Comparison of ENCODE assay signal across 21 cellular contexts in the genomic region with DNA sequence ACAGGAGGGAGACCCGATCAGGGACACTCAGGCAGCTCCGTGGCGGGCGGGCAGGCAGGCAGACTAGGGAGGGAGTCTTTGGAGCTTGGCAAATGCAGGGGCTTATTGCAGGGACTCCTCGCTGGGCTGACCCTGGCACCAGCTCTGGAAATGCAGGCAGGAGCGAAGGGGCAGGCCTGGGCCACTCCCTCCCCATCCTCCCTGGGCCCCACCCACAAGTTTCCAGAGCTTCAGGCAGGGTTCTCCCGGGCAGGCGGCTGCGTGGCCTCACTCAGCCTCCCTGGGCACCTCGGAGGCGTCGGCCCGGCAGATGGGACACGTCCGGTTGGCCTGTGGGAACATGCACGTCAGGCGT. TPM values are rescaled to one million over a fixed set of nuclear protein-coding genes. Genes with fewer than 3 reads are reported as not detected.
DNase-seq lines count a peak whose midpoint lies in the region; ATAC-seq and TF ChIP-seq lines count a peak whose summit lies in the region.
"Had no signal": no experiment of that assay in that cellular context is flagged by ENCODE, and none has a peak within 500 bp of the region (broad histone marks: within the 10 kb centered on the region; RNA-seq: fewer than 3 reads in every experiment).

No MANE protein-coding gene starts in this region.

- no peak overlapping the region for H2BK5ac ChIP-seq in mesenchymal stem cell (ENCODE audit: low read depth, low read length, poor library complexity, severe bottlenecking)

- no peak overlapping the region for H2BK15ac ChIP-seq in mesenchymal stem cell (ENCODE audit: low read depth, poor library complexity, severe bottlenecking)

- H3K4me1 Mint-ChIP-seq in activated CD4-positive, alpha-beta T cell treated with anti-CD3 and anti-CD28 coated beads, Interleukin-2, amount 10 ng/mL, durations not matched to agents 24 days and 14 days, result peaks cover 27% of the 10 kb centered on the region
- H3K4me1 Mint-ChIP-seq in activated T-helper 1 cell treated with anti-CD3 and anti-CD28 coated beads, Interleukin-12 subunit alpha, Interleukin-12 subunit beta, Interleukin-2, Interleukin-4 antibody, amounts not matched to agents 30 ng/mL and 10 ng/mL and 1 ng/mL, durations not matched to agents 14 hours and 24 hours and 36 hours (ENCODE audit: low read depth), result peaks cover 20% of the 10 kb centered on the region

- intact Hi-C loops in activated CD4-positive, alpha-beta T cell treated with anti-CD3 and anti-CD28 coated beads, Interleukin-2, amount 10 ng/mL, durations not matched to agents 24 days and 14 days (cut with micrococcal nuclease), result no loop called here
- intact Hi-C loops in activated T-helper 1 cell treated with anti-CD3 and anti-CD28 coated beads, Interleukin-12 subunit alpha, Interleukin-12 subunit beta, Interleukin-2, Interleukin-4 antibody, amounts not matched to agents 30 ng/mL and 10 ng/mL and 1 ng/mL, durations not matched to agents 14 hours and 24 hours and 36 hours (cut with micrococcal nuclease), result no loop called here
- intact Hi-C loops in mucosa of descending colon (cut with DNase I, micrococcal nuclease), result no loop called here

- no peak overlapping the region for H3K27ac ChIP-seq in mesenchymal stem cell (ENCODE audit: low read length, poor library complexity, severe bottlenecking)
- H3K27ac ChIP-seq: SJSA1 had no signal

- H2BK12ac ChIP-seq in mesenchymal stem cell (ENCODE audit: low read length in 2 of 2), result no peak overlapping the region

- H3K79me1 ChIP-seq in mesenchymal stem cell (replicated peaks; ENCODE audit: low read length, poor library complexity, severe bottlenecking), result peaks cover 32% of the 10 kb centered on the region

- H3K4me2 ChIP-seq in mesenchymal stem cell (ENCODE audit: low read length, poor library complexity, severe bottlenecking), result no peak overlapping the region

- no peak overlapping the region for H2AK5ac ChIP-seq in mesenchymal stem cell (ENCODE audit: low read length, severe bottlenecking)

- no peak overlapping the region for H4K91ac ChIP-seq in mesenchymal stem cell (ENCODE audit: low read length)

- H3K9ac ChIP-seq in mesenchymal stem cell (ENCODE audit: low read length), result no peak overlapping the region

- H3K27me3 Mint-ChIP-seq in activated CD4-positive, alpha-beta T cell treated with anti-CD3 and anti-CD28 coated beads, Interleukin-2, amount 10 ng/mL, durations not matched to agents 24 days and 14 days, result no peaks in the 10 kb centered on the region
- no peaks in the 10 kb centered on the region for H3K27me3 Mint-ChIP-seq in activated T-helper 1 cell treated with anti-CD3 and anti-CD28 coated beads, Interleukin-12 subunit alpha, Interleukin-12 subunit beta, Interleukin-2, Interleukin-4 antibody, amounts not matched to agents 30 ng/mL and 10 ng/mL and 1 ng/mL, durations not matched to agents 14 hours and 24 hours and 36 hours (ENCODE audit: insufficient read depth)
- H3K27me3 Mint-ChIP-seq: CD4-positive, alpha-beta memory T cell; stimulated activated naive CD8-positive, alpha-beta T cell treated with anti-CD3 and anti-CD28 coated beads, Interleukin-15, Interleukin-2, amounts not matched to agents 100 ng/mL and 50 ng/mL, for 24 hours had no signal

- H3K23ac ChIP-seq in mesenchymal stem cell (ENCODE audit: low read length in 2 of 2), result no peak overlapping the region

- no peak overlapping the region for H2AFZ ChIP-seq in mesenchymal stem cell (ENCODE audit: low read depth, low read length)

- H3K9me3 Mint-ChIP-seq in activated CD4-positive, alpha-beta T cell treated with anti-CD3 and anti-CD28 coated beads, Interleukin-2, amount 10 ng/mL, durations not matched to agents 24 days and 14 days, result no peaks in the 10 kb centered on the region
- H3K9me3 Mint-ChIP-seq in activated T-helper 1 cell treated with anti-CD3 and anti-CD28 coated beads, Interleukin-12 subunit alpha, Interleukin-12 subunit beta, Interleukin-2, Interleukin-4 antibody, amounts not matched to agents 30 ng/mL and 10 ng/mL and 1 ng/mL, durations not matched to agents 14 hours and 24 hours and 36 hours, result no peaks in the 10 kb centered on the region
- H3K9me3 Mint-ChIP-seq: activated T-cell treated with anti-CD3 and anti-CD28 coated beads, Interleukin-2, amount 50 U/mL, for 4 hours; HFFc6; stimulated activated naive CD8-positive, alpha-beta T cell treated with anti-CD3 and anti-CD28 coated beads, Interleukin-15, Interleukin-2, amounts not matched to agents 100 ng/mL and 50 ng/mL, for 24 hours had no signal

- H3K18ac ChIP-seq in mesenchymal stem cell (ENCODE audit: low read depth in 1 of 2, low read length in 2 of 2), result no peak overlapping the region

- peak overlapping the region; percentile 41 for H3K27ac Mint-ChIP-seq in activated CD4-positive, alpha-beta T cell treated with anti-CD3 and anti-CD28 coated beads, Interleukin-2, amount 10 ng/mL, durations not matched to agents 24 days and 14 days
- peak overlapping the region; percentile 75 for H3K27ac Mint-ChIP-seq in activated T-helper 1 cell treated with anti-CD3 and anti-CD28 coated beads, Interleukin-12 subunit alpha, Interleukin-12 subunit beta, Interleukin-2, Interleukin-4 antibody, amounts not matched to agents 30 ng/mL and 10 ng/mL and 1 ng/mL, durations not matched to agents 14 hours and 24 hours and 36 hours
- H3K27ac Mint-ChIP-seq: HFFc6; stimulated activated naive CD8-positive, alpha-beta T cell treated with anti-CD3 and anti-CD28 coated beads, Interleukin-15, Interleukin-2, amounts not matched to agents 100 ng/mL and 50 ng/mL, for 24 hours had no signal

- peaks cover 40% of the 10 kb centered on the region for H3K36me3 Mint-ChIP-seq in activated CD4-positive, alpha-beta T cell treated with anti-CD3 and anti-CD28 coated beads, Interleukin-2, amount 10 ng/mL, durations not matched to agents 24 days and 14 days (ENCODE audit: low read depth)
- H3K36me3 Mint-ChIP-seq in activated T-helper 1 cell treated with anti-CD3 and anti-CD28 coated beads, Interleukin-12 subunit alpha, Interleukin-12 subunit beta, Interleukin-2, Interleukin-4 antibody, amounts not matched to agents 30 ng/mL and 10 ng/mL and 1 ng/mL, durations not matched to agents 14 hours and 24 hours and 36 hours (ENCODE audit: low read depth), result peaks cover 23% of the 10 kb centered on the region

- no peak overlapping the region for H2BK120ac ChIP-seq in mesenchymal stem cell (ENCODE audit: low read depth, low read length)

- WGBS in mesenchymal stem cell, result 95% methylated on average over 17 of the region's 17 CpGs

- H3K36me3 ChIP-seq in mucosa of descending colon (ENCODE audit: low read depth) (peaks cover 13% of the 10 kb centered on the region), mesenchymal stem cell (ENCODE audit: control insufficient read depth in 1 of 2, insufficient read depth in 2 of 2, low read depth in 1 of 2, low read length in 2 of 2) (peaks cover 44 to 67% of the 10 kb centered on the region in 2 experiments)

- peak overlapping the region; percentile 30 for H3K4me3 Mint-ChIP-seq in activated CD4-positive, alpha-beta T cell treated with anti-CD3 and anti-CD28 coated beads, Interleukin-2, amount 10 ng/mL, durations not matched to agents 24 days and 14 days
- H3K4me3 Mint-ChIP-seq in activated T-helper 1 cell treated with anti-CD3 and anti-CD28 coated beads, Interleukin-12 subunit alpha, Interleukin-12 subunit beta, Interleukin-2, Interleukin-4 antibody, amounts not matched to agents 30 ng/mL and 10 ng/mL and 1 ng/mL, durations not matched to agents 14 hours and 24 hours and 36 hours, result no peak overlapping the region
- H3K4me3 Mint-ChIP-seq: activated T-cell treated with anti-CD3 and anti-CD28 coated beads, Interleukin-2, amount 50 U/mL, for 4 hours; HFFc6; stimulated activated naive CD8-positive, alpha-beta T cell treated with anti-CD3 and anti-CD28 coated beads, Interleukin-15, Interleukin-2, amounts not matched to agents 100 ng/mL and 50 ng/mL, for 24 hours had no signal

- H3K14ac ChIP-seq in mesenchymal stem cell (ENCODE audit: low read length in 2 of 2), result no peak overlapping the region

- no peaks in the 10 kb centered on the region for H3K27me3 ChIP-seq in mesenchymal stem cell (ENCODE audit: control insufficient read depth in 1 of 2, insufficient read depth in 1 of 2, low read length in 2 of 2)
- H3K27me3 ChIP-seq: SJSA1 had no signal

- H4K8ac ChIP-seq in mesenchymal stem cell (ENCODE audit: low read length), result no peak overlapping the region

- no peak overlapping the region for H3K4me3 ChIP-seq in mucosa of descending colon
- H3K4me3 ChIP-seq in mesenchymal stem cell (ENCODE audit: insufficient read depth in 1 of 2, low read depth in 1 of 2, low read length in 2 of 2), result no peak overlapping the region
- H3K4me3 ChIP-seq: SJSA1 had no signal

- no peak overlapping the region for H3K4ac ChIP-seq in mesenchymal stem cell (ENCODE audit: low read depth in 1 of 2, low read length in 2 of 2)

- TF ChIP-seq CTCF in mucosa of descending colon (IDR thresholded peaks at IDR 0.05), result no peak

- H3K9me3 ChIP-seq in mucosa of descending colon (no peaks in the 10 kb centered on the region), mesenchymal stem cell (ENCODE audit: control insufficient read depth, low read length) (no peaks in the 10 kb centered on the region)
- H3K9me3 ChIP-seq: SJSA1 had no signal

- no peak for DNase-seq in activated CD4-positive, alpha-beta T cell treated with anti-CD3 and anti-CD28 coated beads, Interleukin-2, amount 10 ng/mL, durations not matched to agents 24 days and 14 days
- DNase-seq in activated CD4-positive, alpha-beta T cell treated with anti-CD3 and anti-CD28 coated beads, Interleukin-2, amount 50 U/mL, for 48 hours, result no peak
- DNase-seq in DMS 273 treated with DMSO at 0.1 percent for 48 hours (lab: John Stamatoyannopoulos, UW) (peak; percentile 74), mucosa of descending colon (peak in 1 of 3 donors; percentile 59), mesenchymal stem cell (no peak)
- no peak for DNase-seq in activated T-helper 1 cell treated with anti-CD3 and anti-CD28 coated beads, Interleukin-12 subunit alpha, Interleukin-12 subunit beta, Interleukin-2, Interleukin-4 antibody, amounts not matched to agents 30 ng/mL and 10 ng/mL and 1 ng/mL, durations not matched to agents 14 hours and 24 hours and 36 hours (ENCODE audit: low spot score)
- DNase-seq: activated CD4-positive, alpha-beta T cell treated with anti-CD3 and anti-CD28 coated beads for 48 hours; activated T-cell treated with anti-CD3 and anti-CD28 coated beads, Interleukin-2, amount 50 U/mL, for 4 hours; amniotic stem cell; CD4-positive, alpha-beta memory T cell; effector CD8-positive, alpha-beta T cell; HFFc6; islet precursor cell; NCI-H146; NCI-H446 treated with DMSO at 0.1 percent for 48 hours had no signal

- peaks cover 13% of the 10 kb centered on the region for H3K4me1 ChIP-seq in mucosa of descending colon (ENCODE audit: low read depth)
- peaks cover 31% of the 10 kb centered on the region for H3K4me1 ChIP-seq in mesenchymal stem cell (ENCODE audit: control insufficient read depth, insufficient read depth, low read depth, low read length)

- ATAC-seq in mucosa of descending colon (peak; percentile 2), HG03175 (IDR thresholded peaks at IDR 0.05; ENCODE audit: unreplicated experiment) (no peak), HG03354 (IDR thresholded peaks at IDR 0.05; ENCODE audit: poor library complexity, severe bottlenecking, unreplicated experiment) (no peak)
- ATAC-seq: activated T-cell treated with anti-CD3 and anti-CD28 coated beads, Interleukin-2, amount 50 U/mL, for 4 hours had no signal

RNA-seq across cellular contexts. Expression of gene RNF44, which starts 8.5 kb away (rescaled TPM):
- 71.4 and 74.0 TPM in 2 replicates for total RNA-seq in activated CD4-positive, alpha-beta T cell treated with anti-CD3 and anti-CD28 coated beads, Interleukin-2, amount 10 ng/mL, durations not matched to agents 24 days and 14 days
- 78.0 and 80.3 TPM in 2 replicates for total RNA-seq in activated T-helper 1 cell treated with anti-CD3 and anti-CD28 coated beads, Interleukin-12 subunit alpha, Interleukin-12 subunit beta, Interleukin-2, Interleukin-4 antibody, amounts not matched to agents 30 ng/mL and 10 ng/mL and 1 ng/mL, durations not matched to agents 14 hours and 24 hours and 36 hours
- 10 to 100 TPM; 70.2 to 98.4 (median 77.6) TPM for total RNA-seq in mucosa of descending colon
- polyA plus RNA-seq in mesenchymal stem cell (2013, experiment 1 of 2), result 19.2 TPM
- polyA plus RNA-seq in mesenchymal stem cell (2013, experiment 2 of 2), result 17.6 TPM

RNA-seq across cellular contexts. Expression of gene CDHR2, which starts 20.4 kb away (rescaled TPM):
- 0.35 and 0.45 TPM in 2 replicates for total RNA-seq in activated CD4-positive, alpha-beta T cell treated with anti-CD3 and anti-CD28 coated beads, Interleukin-2, amount 10 ng/mL, durations not matched to agents 24 days and 14 days
- total RNA-seq in activated T-helper 1 cell treated with anti-CD3 and anti-CD28 coated beads, Interleukin-12 subunit alpha, Interleukin-12 subunit beta, Interleukin-2, Interleukin-4 antibody, amounts not matched to agents 30 ng/mL and 10 ng/mL and 1 ng/mL, durations not matched to agents 14 hours and 24 hours and 36 hours, result 0.08 and 0.42 TPM in 2 replicates
- total RNA-seq in mucosa of descending colon, result 100 to 1,000 TPM in 2 of 3 donors, 10 to 100 TPM in 1; 69.0 to 184 (median 107) TPM
- polyA plus RNA-seq in mesenchymal stem cell (2013, experiment 1 of 2), result 0.01 TPM
- not detected for polyA plus RNA-seq in mesenchymal stem cell (2013, experiment 2 of 2)
- total RNA-seq: A172, HFFc6, SJSA1, urinary bladder had no signal
- polyA plus RNA-seq: CD4-positive, alpha-beta memory T cell; urinary bladder had no signal

Comparison
In these comparisons a context has a peak if more than half of its experiments do, and no peak if none do; other contexts are left out.
1. RNA of gene CDHR2, which starts 20.4 kb away (total RNA-seq): 69.0 to 184 TPM in mucosa of descending colon; 0.35 to 0.45 TPM in activated CD4-positive, alpha-beta T cell treated with anti-CD3 and anti-CD28 coated beads, Interleukin-2, amount 10 ng/mL, durations not matched to agents 24 days and 14 days and 0.08 to 0.42 TPM in activated T-helper 1 cell treated with anti-CD3 and anti-CD28 coated beads, Interleukin-12 subunit alpha, Interleukin-12 subunit beta, Interleukin-2, Interleukin-4 antibody, amounts not matched to agents 30 ng/mL and 10 ng/mL and 1 ng/mL, durations not matched to agents 14 hours and 24 hours and 36 hours; every median in the first group is over 10 times any median in the second.